ENCODE assay signal across 18 cellular contexts in the genomic region with DNA sequence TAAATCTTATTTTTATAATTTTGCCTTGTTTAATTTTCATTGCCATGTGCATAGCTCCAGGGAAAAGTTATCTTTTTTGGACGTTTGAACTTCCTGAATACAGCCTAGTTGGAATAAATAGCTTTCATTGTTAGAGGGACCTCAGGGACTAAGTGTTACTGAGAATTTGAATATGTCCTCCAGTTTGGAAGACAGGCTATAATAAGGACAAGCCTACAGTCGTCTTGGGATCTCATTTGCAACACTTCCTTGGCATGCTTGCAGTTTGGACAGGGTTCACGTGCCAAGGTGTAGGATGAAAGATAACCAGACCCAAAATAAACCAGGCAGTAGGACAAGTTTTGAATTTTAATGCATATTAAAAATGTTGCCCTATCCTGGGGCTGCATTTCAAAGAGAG.
"Had no signal": no experiment of that assay in that cellular context is flagged by ENCODE, and none has a peak within 500 bp of the region (broad histone marks: within the 10 kb centered on the region; RNA-seq: fewer than 3 reads in every experiment).

No MANE protein-coding gene starts in this region.

- H3K9me3 ChIP-seq: esophagus muscularis mucosa, neutrophil, ovary, sigmoid colon, thyroid gland, upper lobe of right lung had no signal

- DNase-seq: activated B cell treated with CpG ODN at 0.5 μM for 24 hours; activated CD4-positive, alpha-beta T cell treated with anti-CD3 and anti-CD28 coated beads for 36 hours; activated CD4-positive, alpha-beta T cell treated with anti-CD3 and anti-CD28 coated beads, Interleukin-2, amount 50 U/mL, for 48 hours; activated naive CD4-positive, alpha-beta T cell treated with Interleukin-2 at 50 U/mL for 16 hours; activated naive CD8-positive, alpha-beta T cell treated with anti-CD3 and anti-CD28 coated beads for 36 hours; activated T-cell treated with anti-CD3 and anti-CD28 coated beads, Interleukin-2, amount 50 U/mL, for 48 hours; cerebellar nuclear complex; naive thymus-derived CD8-positive, alpha-beta T cell; ovary; sigmoid colon; stimulated activated CD4-positive, alpha-beta T cell treated with anti-CD3 and anti-CD28 coated beads, Interleukin-2, amount 100 ng/mL, for 48 hours; stimulated activated CD8-positive, alpha-beta memory T cell treated with anti-CD3 and anti-CD28 coated beads, Interleukin-4, amount 100 ng/mL, for 48 hours; stimulated activated naive B cell treated with anti-CD40 and anti-IgM and Interleukin-4, amounts not matched to agents 10 μg/mL and 1 μg/mL and 100 μg/mL, for 72 hours; T1000; upper lobe of right lung had no signal

- H3K27me3 ChIP-seq: esophagus muscularis mucosa, neutrophil, ovary, sigmoid colon, thyroid gland, upper lobe of right lung had no signal

- H3K36me3 ChIP-seq: esophagus muscularis mucosa, neutrophil, ovary, sigmoid colon, thyroid gland, upper lobe of right lung had no signal

- ATAC-seq: activated CD4-positive, alpha-beta T cell treated with anti-CD3 and anti-CD28 coated beads for 36 hours; naive thymus-derived CD8-positive, alpha-beta T cell; stimulated activated naive B cell treated with anti-CD40 and anti-IgM and Interleukin-4, amounts not matched to agents 10 μg/mL and 1 μg/mL and 100 μg/mL, for 72 hours; upper lobe of right lung had no signal

- H3K27ac ChIP-seq: esophagus muscularis mucosa, neutrophil, ovary, sigmoid colon, upper lobe of right lung had no signal

- H3K4me1 ChIP-seq: sigmoid colon, upper lobe of right lung had no signal

- H3K4me3 ChIP-seq: esophagus muscularis mucosa, ovary, sigmoid colon, thyroid gland, upper lobe of right lung had no signal
